1 cellular context compared by ENCODE assay signal in the genomic region with DNA sequence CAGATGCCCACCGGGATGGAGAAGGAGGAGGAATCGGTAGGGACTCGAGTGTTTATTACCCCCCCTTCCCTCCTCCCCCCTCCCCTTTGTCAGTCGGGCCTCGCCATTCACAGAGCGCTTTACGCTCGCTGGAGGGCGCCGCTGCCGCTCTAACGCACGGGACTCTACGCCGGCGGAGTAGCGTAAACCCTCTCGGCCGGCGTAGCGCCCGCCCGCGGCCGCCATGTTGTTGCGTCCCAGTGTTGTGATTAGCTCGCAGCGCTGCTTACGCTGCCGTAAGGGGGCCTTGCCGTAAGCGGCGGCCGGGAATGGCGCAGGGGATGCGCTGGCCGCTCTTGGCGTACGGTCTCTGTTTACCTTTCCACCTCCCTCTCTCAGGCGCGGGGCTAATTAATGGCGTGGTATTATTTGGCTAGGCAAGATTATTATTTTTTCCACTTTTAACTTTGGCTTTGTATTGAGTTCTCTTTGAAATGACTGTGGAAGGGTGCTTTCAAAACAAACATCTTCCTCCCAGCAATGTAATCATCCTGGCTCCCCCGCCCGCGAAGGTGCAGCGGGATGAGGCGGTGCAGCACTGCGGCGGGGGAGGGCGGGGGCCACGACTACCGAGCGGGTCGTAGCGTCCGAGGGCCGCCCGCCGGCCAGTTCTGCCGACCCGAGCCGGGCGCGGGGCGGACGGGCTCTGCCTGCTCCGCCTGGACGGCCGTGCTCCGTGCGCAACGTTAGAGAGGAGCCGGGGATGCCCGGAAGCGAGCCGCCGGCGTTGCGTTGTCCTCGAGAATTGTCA.
A peak's percentile ranks its signal among the peaks of the same experiment; 100 is the strongest.
TF ChIP-seq lines count a peak whose summit lies in the region.

No MANE protein-coding gene starts in this region.

TF ChIP-seq in K562, 482 proteins besides CTCF, POLR2A, EP300 and RAD21 (continued from another document and continues in another):
- TF ChIP-seq, protein P1, sequence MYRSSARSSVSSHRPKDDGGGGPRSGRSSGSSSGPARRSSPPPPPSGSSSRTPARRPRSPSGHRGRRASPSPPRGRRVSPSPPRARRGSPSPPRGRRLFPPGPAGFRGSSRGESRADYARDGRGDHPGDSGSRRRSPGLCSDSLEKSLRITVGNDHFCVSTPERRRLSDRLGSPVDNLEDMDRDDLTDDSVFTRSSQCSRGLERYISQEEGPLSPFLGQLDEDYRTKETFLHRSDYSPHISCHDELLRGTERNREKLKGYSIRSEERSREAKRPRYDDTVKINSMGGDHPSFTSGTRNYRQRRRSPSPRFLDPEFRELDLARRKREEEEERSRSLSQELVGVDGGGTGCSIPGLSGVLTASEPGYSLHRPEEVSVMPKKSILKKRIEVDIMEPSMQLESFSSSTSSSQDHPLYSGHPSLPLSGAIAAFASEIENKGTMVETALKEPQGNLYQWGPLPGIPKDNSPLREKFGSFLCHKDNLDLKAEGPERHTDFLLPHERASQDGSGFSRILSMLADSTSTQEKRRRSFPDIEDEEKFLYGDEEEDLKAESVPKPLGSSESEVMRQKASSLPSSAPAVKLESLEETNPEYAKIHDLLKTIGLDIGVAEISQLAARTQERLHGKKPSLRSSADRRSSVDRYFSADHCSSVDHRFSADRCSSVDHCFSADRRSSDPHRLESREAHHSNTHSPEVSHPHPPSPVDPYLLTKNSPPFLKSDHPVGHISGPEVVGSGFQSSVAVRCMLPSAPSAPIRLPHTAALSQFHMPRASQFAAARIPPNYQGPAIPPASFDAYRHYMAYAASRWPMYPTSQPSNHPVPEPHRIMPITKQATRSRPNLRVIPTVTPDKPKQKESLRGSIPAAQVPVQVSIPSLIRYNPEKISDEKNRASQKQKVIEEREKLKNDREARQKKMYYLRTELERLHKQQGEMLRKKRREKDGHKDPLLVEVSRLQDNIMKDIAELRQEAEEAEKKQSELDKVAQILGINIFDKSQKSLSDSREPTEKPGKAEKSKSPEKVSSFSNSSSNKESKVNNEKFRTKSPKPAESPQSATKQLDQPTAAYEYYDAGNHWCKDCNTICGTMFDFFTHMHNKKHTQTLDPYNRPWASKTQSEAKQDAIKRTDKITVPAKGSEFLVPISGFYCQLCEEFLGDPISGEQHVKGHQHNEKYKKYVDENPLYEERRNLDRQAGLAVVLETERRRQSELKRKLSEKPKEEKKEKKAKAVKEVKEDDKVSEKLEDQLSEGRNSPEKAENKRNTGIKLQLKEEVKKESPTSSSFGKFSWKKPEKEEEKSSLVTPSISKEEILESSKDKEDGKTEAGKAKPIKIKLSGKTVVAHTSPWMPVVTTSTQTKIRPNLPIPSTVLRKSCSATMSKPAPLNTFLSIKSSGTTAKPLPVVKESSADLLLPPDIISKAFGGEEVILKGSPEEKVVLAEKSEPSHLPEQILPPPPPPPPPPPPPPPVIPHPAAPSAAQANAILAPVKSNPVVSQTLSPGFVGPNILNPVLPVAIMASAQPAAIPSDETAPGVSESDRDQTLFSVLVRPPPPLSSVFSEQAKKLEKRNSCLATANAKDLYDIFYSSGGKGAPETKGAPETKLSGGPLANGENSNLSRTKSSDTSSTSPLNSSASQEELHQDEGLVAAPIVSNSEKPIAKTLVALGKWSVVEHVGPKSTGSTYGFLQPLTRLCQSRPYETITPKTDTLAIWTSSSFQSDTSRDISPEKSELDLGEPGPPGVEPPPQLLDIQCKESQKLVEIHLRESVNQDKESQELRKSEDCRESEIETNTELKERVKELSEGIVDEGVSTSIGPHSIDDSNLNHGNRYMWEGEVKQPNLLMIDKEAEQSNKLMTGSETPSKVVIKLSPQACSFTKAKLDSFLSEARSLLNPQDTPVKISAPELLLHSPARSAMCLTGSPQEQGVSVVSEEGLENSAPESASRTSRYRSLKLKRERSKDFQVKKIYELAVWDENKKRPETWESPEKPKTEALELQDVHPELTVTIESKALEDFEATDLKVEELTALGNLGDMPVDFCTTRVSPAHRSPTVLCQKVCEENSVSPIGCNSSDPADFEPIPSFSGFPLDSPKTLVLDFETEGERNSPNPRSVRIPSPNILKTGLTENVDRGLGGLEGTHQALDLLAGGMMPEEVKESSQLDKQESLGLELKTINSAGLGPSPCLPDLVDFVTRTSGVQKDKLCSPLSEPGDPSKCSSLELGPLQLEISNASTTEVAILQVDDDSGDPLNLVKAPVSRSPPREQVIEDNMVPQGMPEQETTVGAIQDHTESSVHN (IDR thresholded peaks at IDR 0.05; ENCODE audit: borderline replicate concordance in 1 of 2, low read depth in 1 of 2) = no peak
- no peak for TF ChIP-seq JUN (IDR thresholded peaks at IDR 0.05; ENCODE audit: borderline replicate concordance, low read depth, low read length)
- no peak for TF ChIP-seq JUN (CRISPR knock-in tag; IDR thresholded peaks at IDR 0.05; ENCODE audit: borderline replicate concordance)
- TF ChIP-seq ZNF212 (CRISPR knock-in tag; IDR thresholded peaks at IDR 0.05) = no peak
- TF ChIP-seq NCOR1 (IDR thresholded peaks at IDR 0.05) = no peak
- no peak for TF ChIP-seq FOXM1 (IDR thresholded peaks at IDR 0.05; ENCODE audit: low read depth)
- 0 out of 2 replicates have a peak, but pooled peaks have one; percentile 65 for TF ChIP-seq FOXM1 (CRISPR knock-in tag; IDR thresholded peaks at IDR 0.05; ENCODE audit: low read depth)
- TF ChIP-seq, protein P2, sequence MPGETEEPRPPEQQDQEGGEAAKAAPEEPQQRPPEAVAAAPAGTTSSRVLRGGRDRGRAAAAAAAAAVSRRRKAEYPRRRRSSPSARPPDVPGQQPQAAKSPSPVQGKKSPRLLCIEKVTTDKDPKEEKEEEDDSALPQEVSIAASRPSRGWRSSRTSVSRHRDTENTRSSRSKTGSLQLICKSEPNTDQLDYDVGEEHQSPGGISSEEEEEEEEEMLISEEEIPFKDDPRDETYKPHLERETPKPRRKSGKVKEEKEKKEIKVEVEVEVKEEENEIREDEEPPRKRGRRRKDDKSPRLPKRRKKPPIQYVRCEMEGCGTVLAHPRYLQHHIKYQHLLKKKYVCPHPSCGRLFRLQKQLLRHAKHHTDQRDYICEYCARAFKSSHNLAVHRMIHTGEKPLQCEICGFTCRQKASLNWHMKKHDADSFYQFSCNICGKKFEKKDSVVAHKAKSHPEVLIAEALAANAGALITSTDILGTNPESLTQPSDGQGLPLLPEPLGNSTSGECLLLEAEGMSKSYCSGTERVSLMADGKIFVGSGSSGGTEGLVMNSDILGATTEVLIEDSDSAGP (CRISPR knock-in tag; IDR thresholded peaks at IDR 0.05) = no peak
- no peak for TF ChIP-seq CBFB (CRISPR knock-in tag; IDR thresholded peaks at IDR 0.05)
- no peak; the same call in 1 of the 2 replicates for TF ChIP-seq MBD2 (IDR thresholded peaks at IDR 0.05; ENCODE audit: borderline replicate concordance, low read depth)
- TF ChIP-seq ZBTB7A (IDR thresholded peaks at IDR 0.05; ENCODE audit: borderline replicate concordance, control insufficient read depth, low read depth, low read length) = 0 out of 2 replicates have a peak, but pooled peaks have one; percentile 38
- TF ChIP-seq HIVEP1 (CRISPR knock-in tag; IDR thresholded peaks at IDR 0.05) = no peak
- no peak for TF ChIP-seq TCF7 (IDR thresholded peaks at IDR 0.05; ENCODE audit: borderline replicate concordance)
- no peak for TF ChIP-seq RFX7 (CRISPR knock-in tag; IDR thresholded peaks at IDR 0.05)
- TF ChIP-seq ZNF121 (CRISPR knock-in tag; conservative IDR thresholded peaks at IDR 0.05) = no peak
- no peak for TF ChIP-seq BACH1 (tag; IDR thresholded peaks at IDR 0.05)
- TF ChIP-seq ZNF707 (CRISPR knock-in tag; conservative IDR thresholded peaks at IDR 0.05) = no peak
- TF ChIP-seq ZNF445 (CRISPR knock-in tag; IDR thresholded peaks at IDR 0.05; ENCODE audit: low read depth) = no peak
- peak; percentile 64 for TF ChIP-seq CEBPB (tag; IDR thresholded peaks at IDR 0.05)
- TF ChIP-seq SMAD4 (CRISPR knock-in tag; conservative IDR thresholded peaks at IDR 0.05) = no peak
- TF ChIP-seq NFE2L1 (tag; IDR thresholded peaks at IDR 0.05; ENCODE audit: borderline replicate concordance, low read depth) = no peak
- TF ChIP-seq CAMTA2 (CRISPR knock-in tag; conservative IDR thresholded peaks at IDR 0.05) = no peak
- TF ChIP-seq, protein P3, sequence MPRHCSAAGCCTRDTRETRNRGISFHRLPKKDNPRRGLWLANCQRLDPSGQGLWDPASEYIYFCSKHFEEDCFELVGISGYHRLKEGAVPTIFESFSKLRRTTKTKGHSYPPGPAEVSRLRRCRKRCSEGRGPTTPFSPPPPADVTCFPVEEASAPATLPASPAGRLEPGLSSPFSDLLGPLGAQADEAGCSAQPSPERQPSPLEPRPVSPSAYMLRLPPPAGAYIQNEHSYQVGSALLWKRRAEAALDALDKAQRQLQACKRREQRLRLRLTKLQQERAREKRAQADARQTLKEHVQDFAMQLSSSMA (CRISPR knock-in tag; IDR thresholded peaks at IDR 0.05) = no peak
- TF ChIP-seq, protein P4, sequence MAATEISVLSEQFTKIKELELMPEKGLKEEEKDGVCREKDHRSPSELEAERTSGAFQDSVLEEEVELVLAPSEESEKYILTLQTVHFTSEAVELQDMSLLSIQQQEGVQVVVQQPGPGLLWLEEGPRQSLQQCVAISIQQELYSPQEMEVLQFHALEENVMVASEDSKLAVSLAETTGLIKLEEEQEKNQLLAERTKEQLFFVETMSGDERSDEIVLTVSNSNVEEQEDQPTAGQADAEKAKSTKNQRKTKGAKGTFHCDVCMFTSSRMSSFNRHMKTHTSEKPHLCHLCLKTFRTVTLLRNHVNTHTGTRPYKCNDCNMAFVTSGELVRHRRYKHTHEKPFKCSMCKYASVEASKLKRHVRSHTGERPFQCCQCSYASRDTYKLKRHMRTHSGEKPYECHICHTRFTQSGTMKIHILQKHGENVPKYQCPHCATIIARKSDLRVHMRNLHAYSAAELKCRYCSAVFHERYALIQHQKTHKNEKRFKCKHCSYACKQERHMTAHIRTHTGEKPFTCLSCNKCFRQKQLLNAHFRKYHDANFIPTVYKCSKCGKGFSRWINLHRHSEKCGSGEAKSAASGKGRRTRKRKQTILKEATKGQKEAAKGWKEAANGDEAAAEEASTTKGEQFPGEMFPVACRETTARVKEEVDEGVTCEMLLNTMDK (IDR thresholded peaks at IDR 0.05; ENCODE audit: borderline replicate concordance, insufficient read depth, low read depth, low read length, poor library complexity, severe bottlenecking) = peak; percentile 73
- TF ChIP-seq, protein P5, sequence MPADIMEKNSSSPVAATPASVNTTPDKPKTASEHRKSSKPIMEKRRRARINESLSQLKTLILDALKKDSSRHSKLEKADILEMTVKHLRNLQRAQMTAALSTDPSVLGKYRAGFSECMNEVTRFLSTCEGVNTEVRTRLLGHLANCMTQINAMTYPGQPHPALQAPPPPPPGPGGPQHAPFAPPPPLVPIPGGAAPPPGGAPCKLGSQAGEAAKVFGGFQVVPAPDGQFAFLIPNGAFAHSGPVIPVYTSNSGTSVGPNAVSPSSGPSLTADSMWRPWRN (IDR thresholded peaks at IDR 0.05; ENCODE audit: low read depth) = no peak
- TF ChIP-seq RBFOX2 (IDR thresholded peaks at IDR 0.05; ENCODE audit: low read depth, low read length) = peak; percentile 95
- no peak for TF ChIP-seq HDAC1 (IDR thresholded peaks at IDR 0.05)
- TF ChIP-seq, protein P6, sequence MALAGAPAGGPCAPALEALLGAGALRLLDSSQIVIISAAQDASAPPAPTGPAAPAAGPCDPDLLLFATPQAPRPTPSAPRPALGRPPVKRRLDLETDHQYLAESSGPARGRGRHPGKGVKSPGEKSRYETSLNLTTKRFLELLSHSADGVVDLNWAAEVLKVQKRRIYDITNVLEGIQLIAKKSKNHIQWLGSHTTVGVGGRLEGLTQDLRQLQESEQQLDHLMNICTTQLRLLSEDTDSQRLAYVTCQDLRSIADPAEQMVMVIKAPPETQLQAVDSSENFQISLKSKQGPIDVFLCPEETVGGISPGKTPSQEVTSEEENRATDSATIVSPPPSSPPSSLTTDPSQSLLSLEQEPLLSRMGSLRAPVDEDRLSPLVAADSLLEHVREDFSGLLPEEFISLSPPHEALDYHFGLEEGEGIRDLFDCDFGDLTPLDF (CRISPR knock-in tag; IDR thresholded peaks at IDR 0.05) = no peak
- TF ChIP-seq MIER1 (IDR thresholded peaks at IDR 0.05; ENCODE audit: low read depth) = no peak
- no peak for TF ChIP-seq STAG1 (CRISPR knock-in tag; IDR thresholded peaks at IDR 0.05; ENCODE audit: borderline replicate concordance)
- 0 out of 2 replicates have a peak, but pooled peaks have one; percentile 31 for TF ChIP-seq KAT7 (CRISPR knock-in tag; IDR thresholded peaks at IDR 0.05; ENCODE audit: borderline replicate concordance)
- TF ChIP-seq, protein P7, sequence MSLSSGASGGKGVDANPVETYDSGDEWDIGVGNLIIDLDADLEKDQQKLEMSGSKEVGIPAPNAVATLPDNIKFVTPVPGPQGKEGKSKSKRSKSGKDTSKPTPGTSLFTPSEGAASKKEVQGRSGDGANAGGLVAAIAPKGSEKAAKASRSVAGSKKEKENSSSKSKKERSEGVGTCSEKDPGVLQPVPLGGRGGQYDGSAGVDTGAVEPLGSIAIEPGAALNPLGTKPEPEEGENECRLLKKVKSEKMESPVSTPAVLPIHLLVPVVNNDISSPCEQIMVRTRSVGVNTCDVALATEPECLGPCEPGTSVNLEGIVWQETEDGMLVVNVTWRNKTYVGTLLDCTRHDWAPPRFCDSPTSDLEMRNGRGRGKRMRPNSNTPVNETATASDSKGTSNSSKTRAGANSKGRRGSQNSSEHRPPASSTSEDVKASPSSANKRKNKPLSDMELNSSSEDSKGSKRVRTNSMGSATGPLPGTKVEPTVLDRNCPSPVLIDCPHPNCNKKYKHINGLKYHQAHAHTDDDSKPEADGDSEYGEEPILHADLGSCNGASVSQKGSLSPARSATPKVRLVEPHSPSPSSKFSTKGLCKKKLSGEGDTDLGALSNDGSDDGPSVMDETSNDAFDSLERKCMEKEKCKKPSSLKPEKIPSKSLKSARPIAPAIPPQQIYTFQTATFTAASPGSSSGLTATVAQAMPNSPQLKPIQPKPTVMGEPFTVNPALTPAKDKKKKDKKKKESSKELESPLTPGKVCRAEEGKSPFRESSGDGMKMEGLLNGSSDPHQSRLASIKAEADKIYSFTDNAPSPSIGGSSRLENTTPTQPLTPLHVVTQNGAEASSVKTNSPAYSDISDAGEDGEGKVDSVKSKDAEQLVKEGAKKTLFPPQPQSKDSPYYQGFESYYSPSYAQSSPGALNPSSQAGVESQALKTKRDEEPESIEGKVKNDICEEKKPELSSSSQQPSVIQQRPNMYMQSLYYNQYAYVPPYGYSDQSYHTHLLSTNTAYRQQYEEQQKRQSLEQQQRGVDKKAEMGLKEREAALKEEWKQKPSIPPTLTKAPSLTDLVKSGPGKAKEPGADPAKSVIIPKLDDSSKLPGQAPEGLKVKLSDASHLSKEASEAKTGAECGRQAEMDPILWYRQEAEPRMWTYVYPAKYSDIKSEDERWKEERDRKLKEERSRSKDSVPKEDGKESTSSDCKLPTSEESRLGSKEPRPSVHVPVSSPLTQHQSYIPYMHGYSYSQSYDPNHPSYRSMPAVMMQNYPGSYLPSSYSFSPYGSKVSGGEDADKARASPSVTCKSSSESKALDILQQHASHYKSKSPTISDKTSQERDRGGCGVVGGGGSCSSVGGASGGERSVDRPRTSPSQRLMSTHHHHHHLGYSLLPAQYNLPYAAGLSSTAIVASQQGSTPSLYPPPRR (CRISPR knock-in tag; IDR thresholded peaks at IDR 0.05; ENCODE audit: borderline replicate concordance) = no peak
- no peak for TF ChIP-seq ZNF444 (CRISPR knock-in tag; IDR thresholded peaks at IDR 0.05)
- no peak for TF ChIP-seq ZNF217 (CRISPR knock-in tag; IDR thresholded peaks at IDR 0.05)
- no peak for TF ChIP-seq HCFC1 (IDR thresholded peaks at IDR 0.05; ENCODE audit: low read depth, low read length)
- no peak for TF ChIP-seq KAT2B (IDR thresholded peaks at IDR 0.05; ENCODE audit: low read depth, low read length)
- TF ChIP-seq DNMT1 (IDR thresholded peaks at IDR 0.05) = no peak
